In the genomic region with DNA sequence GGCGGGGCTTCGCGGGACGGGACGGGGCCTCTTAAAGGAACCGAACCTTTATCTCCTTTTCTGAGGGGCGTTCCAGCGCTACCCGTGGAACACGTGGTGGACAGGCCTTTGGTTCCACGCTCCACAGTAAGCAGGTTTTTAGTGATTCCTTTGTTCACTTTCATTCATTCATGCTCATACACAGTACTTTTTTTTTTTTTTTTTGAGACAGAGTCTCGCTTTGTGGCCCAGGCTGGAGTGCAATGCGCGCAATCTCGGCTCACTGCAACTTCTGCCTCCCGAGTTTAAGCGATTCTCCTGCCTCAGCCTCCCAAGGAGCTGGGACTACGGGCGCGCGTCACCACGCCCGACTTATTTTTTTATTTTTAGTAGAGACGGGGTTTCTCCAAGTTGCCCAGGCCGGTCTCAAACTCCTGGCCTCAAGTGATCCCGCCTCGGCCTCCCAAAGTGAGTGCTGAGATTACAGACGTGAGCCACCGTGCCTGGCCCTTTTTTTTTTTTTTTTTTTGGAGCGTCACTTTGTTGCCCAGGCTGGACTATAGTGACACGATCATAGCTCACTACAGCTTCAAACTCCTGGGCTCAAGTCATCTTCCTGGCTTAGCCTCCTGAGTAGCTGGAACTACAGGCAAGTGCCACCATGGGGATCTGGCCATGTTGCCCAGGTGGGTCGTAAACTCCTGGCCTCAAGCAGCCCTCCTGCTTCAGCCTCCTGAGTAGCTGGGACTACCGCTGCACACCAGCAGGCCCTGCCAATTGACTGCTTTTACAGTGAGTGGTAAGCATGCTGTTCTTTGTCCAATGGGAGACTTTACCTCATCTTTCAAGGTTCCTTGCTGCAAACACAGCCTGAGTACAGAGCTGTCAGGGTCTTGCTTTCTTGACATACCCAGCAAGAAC, we compare ENCODE assay signal across 9 cellular contexts. TPM values are rescaled to one million over a fixed set of nuclear protein-coding genes. Genes with fewer than 3 reads are reported as not detected.
A peak's percentile ranks its signal among the peaks of the same experiment; 100 is the strongest.
DNase-seq lines count a peak whose midpoint lies in the region; ATAC-seq, FAIRE-seq and TF ChIP-seq lines count a peak whose summit lies in the region.
"Had no signal": no experiment of that assay in that cellular context is flagged by ENCODE, and none has a peak within 500 bp of the region (broad histone marks: within the 10 kb centered on the region; RNA-seq: fewer than 3 reads in every experiment).

No MANE protein-coding gene starts in this region.

- DNase-seq in LNCaP clone FGC (ENCODE audit: low read depth) (no peak), dorsolateral prefrontal cortex (no peak), natural killer cell (no peak), RCC 7860 (ENCODE audit: low spot score) (no peak), NCI-H82 (lab: John Stamatoyannopoulos, UW) (no peak), NCI-H1694 (lab: John Stamatoyannopoulos, UW) (no peak), OCI-M1 (lab: John Stamatoyannopoulos, UW) (no peak)

- peaks cover 8 to 17% of the 10 kb centered on the region in 2 donors for H3K4me1 Mint-ChIP-seq in natural killer cell

- H3K9me3 Mint-ChIP-seq in natural killer cell = no peaks in the 10 kb centered on the region

- H3K27ac ChIP-seq in C4-2B = peak overlapping the region; percentile 82
- peak overlapping the region in 12 of 59 donors; percentile 7 to 78 (median 34) for H3K27ac ChIP-seq in dorsolateral prefrontal cortex

- H3K4me3 Mint-ChIP-seq in natural killer cell = peak overlapping the region; percentile 89

- H3K27ac Mint-ChIP-seq in natural killer cell = peak overlapping the region; percentile 31 to 76

- intact Hi-C loops in dorsolateral prefrontal cortex (cut with DNase I) = no loop called here
- intact Hi-C loops in natural killer cell (cut with micrococcal nuclease) = loop anchor here (2.0 kb wide), 1 partner anchor 115 kb away; a partner anchor contains a TSS

- H3K36me3 Mint-ChIP-seq in natural killer cell = no peaks in the 10 kb centered on the region

- H3K27me3 ChIP-seq in dorsolateral prefrontal cortex = no peaks in the 10 kb centered on the region

- TF ChIP-seq CTCF in C4-2B (conservative IDR thresholded peaks at IDR 0.05) (no peak), LNCaP clone FGC (IDR thresholded peaks at IDR 0.05; ENCODE audit: control insufficient read depth, extremely low read depth, insufficient read depth) (no peak), dorsolateral prefrontal cortex (IDR thresholded peaks at IDR 0.05 in 54 of 56, conservative IDR thresholded peaks at IDR 0.05 in 2 of 56; ENCODE audit: low read depth in 1 of 56, partially characterized antibody in 56 of 56) (no peak), natural killer cell (IDR thresholded peaks at IDR 0.05) (no peak)

- peak overlapping the region; percentile 73 for H3K4me3 ChIP-seq in LNCaP clone FGC (ENCODE audit: low read depth, low read length)
- H3K4me3 ChIP-seq in dorsolateral prefrontal cortex = peak overlapping the region; percentile 56 to 99 (median 80)

- no peak for ATAC-seq in natural killer cell

- no peaks in the 10 kb centered on the region for H3K27me3 Mint-ChIP-seq in natural killer cell (ENCODE audit: low read depth in 2 of 2)

- no peak for FAIRE-seq in RCC 7860 (lab: Jason Lieb, UNC)

RNA-seq across cellular contexts. Expression of a gene that starts 0.5 kb away (rescaled TPM):
- total RNA-seq in dorsolateral prefrontal cortex (1 to 10 TPM in 53 of 120 experiments, under 1 TPM in 26, not detected in 41; 0.49 to 3.3 (median 1.4) TPM), natural killer cell (1 to 10 TPM; 4.2 to 7.1 (median 6.1) TPM)

RNA-seq across cellular contexts. Expression of a gene that starts 20.8 kb away (rescaled TPM):
- total RNA-seq in dorsolateral prefrontal cortex = 1 to 10 TPM in 78 of 120 experiments, under 1 TPM in 42; 0.13 to 5.8 (median 1.2) TPM
- 1 to 10 TPM; 2.4 to 3.2 (median 2.7) TPM for total RNA-seq in natural killer cell

RNA-seq across cellular contexts. Expression of a gene that starts 21.8 kb away (rescaled TPM):
- 100 to 1,000 TPM in 119 of 120 experiments, 10 to 100 TPM in 1; 90.5 to 406 (median 293) TPM for total RNA-seq in dorsolateral prefrontal cortex
- under 1 TPM in 1 of 3 donors, not detected in 2; 0.38 TPM for total RNA-seq in natural killer cell

RNA-seq across cellular contexts. Expression of a gene that starts 32.6 kb away (rescaled TPM):
- total RNA-seq in dorsolateral prefrontal cortex (1 to 10 TPM in 117 of 120 experiments, under 1 TPM in 2, not detected in 1; 0.79 to 7.2 (median 2.8) TPM), natural killer cell (under 1 TPM in 1 of 3 donors, not detected in 2; 0.24 TPM)
- total RNA-seq: T-helper 2 cell treated with Interferon-gamma antibody and Interleukin-4, amounts not matched to agents 100 ng/mL and 5 ng/mL, for 36 hours had no signal
